In genomic region chr12:2739069-2739468, GRCh38 we compare ENCODE assay signal across 2 cellular contexts.
TF ChIP-seq lines count a peak whose summit lies in the region.

No MANE protein-coding gene starts in this region.

TF ChIP-seq in HepG2, 621 proteins besides CTCF, POLR2A, EP300 and RAD21:
- TF ChIP-seq, protein P1, sequence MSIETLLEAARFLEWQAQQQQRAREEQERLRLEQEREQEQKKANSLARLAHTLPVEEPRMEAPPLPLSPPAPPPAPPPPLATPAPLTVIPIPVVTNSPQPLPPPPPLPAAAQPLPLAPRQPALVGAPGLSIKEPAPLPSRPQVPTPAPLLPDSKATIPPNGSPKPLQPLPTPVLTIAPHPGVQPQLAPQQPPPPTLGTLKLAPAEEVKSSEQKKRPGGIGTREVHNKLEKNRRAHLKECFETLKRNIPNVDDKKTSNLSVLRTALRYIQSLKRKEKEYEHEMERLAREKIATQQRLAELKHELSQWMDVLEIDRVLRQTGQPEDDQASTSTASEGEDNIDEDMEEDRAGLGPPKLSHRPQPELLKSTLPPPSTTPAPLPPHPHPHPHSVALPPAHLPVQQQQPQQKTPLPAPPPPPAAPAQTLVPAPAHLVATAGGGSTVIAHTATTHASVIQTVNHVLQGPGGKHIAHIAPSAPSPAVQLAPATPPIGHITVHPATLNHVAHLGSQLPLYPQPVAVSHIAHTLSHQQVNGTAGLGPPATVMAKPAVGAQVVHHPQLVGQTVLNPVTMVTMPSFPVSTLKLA (IDR thresholded peaks at IDR 0.05) = peak; percentile 100
- TF ChIP-seq ZNF672 (CRISPR knock-in tag; IDR thresholded peaks at IDR 0.05) = 0 out of 2 replicates have a peak, but pooled peaks have one; percentile 43
- TF ChIP-seq, protein P2, sequence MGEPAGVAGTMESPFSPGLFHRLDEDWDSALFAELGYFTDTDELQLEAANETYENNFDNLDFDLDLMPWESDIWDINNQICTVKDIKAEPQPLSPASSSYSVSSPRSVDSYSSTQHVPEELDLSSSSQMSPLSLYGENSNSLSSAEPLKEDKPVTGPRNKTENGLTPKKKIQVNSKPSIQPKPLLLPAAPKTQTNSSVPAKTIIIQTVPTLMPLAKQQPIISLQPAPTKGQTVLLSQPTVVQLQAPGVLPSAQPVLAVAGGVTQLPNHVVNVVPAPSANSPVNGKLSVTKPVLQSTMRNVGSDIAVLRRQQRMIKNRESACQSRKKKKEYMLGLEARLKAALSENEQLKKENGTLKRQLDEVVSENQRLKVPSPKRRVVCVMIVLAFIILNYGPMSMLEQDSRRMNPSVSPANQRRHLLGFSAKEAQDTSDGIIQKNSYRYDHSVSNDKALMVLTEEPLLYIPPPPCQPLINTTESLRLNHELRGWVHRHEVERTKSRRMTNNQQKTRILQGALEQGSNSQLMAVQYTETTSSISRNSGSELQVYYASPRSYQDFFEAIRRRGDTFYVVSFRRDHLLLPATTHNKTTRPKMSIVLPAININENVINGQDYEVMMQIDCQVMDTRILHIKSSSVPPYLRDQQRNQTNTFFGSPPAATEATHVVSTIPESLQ (CRISPR knock-in tag; conservative IDR thresholded peaks at IDR 0.05) = no peak
- TF ChIP-seq ZGPAT (CRISPR knock-in tag; IDR thresholded peaks at IDR 0.05) = no peak
- TF ChIP-seq SRSF4 (IDR thresholded peaks at IDR 0.05; ENCODE audit: low read depth, low read length, poor library complexity, severe bottlenecking) = no peak

TF ChIP-seq in H1, 55 proteins besides CTCF, POLR2A, EP300 and RAD21:
- TF ChIP-seq TCF12 (IDR thresholded peaks at IDR 0.05; ENCODE audit: low read depth, low read length) (no peak), SIX5 (IDR thresholded peaks at IDR 0.05; ENCODE audit: low read depth, low read length) (no peak), SP1 (IDR thresholded peaks at IDR 0.05; ENCODE audit: low read depth, low read length) (no peak), MAX (IDR thresholded peaks at IDR 0.05) (no peak), HDAC6 (IDR thresholded peaks at IDR 0.05; ENCODE audit: low read depth, low read length) (no peak)
TF ChIP-seq in H1: peak in this region for 0.
